ENCODE assay signal across 18 cellular contexts in the genomic region with DNA sequence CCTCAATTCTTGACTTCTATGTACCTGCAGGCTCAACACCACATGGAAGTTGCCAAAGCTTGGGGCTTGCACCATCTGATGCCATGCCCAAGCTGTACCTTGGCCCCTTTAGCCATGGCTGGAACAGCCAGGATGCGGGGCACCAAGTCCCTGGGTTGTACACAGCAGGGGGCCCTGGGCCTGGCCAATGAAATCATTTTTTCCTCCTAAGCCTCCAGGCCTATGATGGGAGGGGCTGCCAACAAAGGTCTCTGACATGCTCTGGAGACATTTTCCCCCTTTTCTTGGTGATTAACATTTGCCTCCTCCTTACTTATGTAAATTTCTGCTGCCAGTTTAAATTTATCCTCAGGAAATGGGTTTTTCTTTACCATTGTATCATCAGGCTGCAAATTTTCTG.
"Had no signal": no experiment of that assay in that cellular context is flagged by ENCODE, and none has a peak within 500 bp of the region (broad histone marks: within the 10 kb centered on the region; RNA-seq: fewer than 3 reads in every experiment).

No MANE protein-coding gene starts in this region.

- H3K79me2 ChIP-seq: hepatocyte had no signal

- H3K4me1 ChIP-seq: esophagus muscularis mucosa, foreskin keratinocyte, gastroesophageal sphincter, heart left ventricle, left lung, lower lobe of right lung had no signal

- H3K27me3 ChIP-seq: dorsolateral prefrontal cortex, esophagus muscularis mucosa, foreskin keratinocyte, gastroesophageal sphincter, heart left ventricle, hepatocyte, left lung had no signal

- H3K27ac ChIP-seq: coronary artery, dorsolateral prefrontal cortex, esophagus muscularis mucosa, foreskin keratinocyte, gastroesophageal sphincter, heart left ventricle, hepatocyte, left lung, lower lobe of right lung had no signal

- H3K4me1 Mint-ChIP-seq: naive thymus-derived CD4-positive, alpha-beta T cell had no signal

- DNase-seq: dermis blood vessel endothelial cell; dorsolateral prefrontal cortex; effector CD4-positive, alpha-beta T cell; effector memory CD4-positive, alpha-beta T cell; foreskin keratinocyte; heart left ventricle; hypothalamus; left cardiac atrium; left ventricle myocardium superior; lower lobe of right lung; mesenchymal stem cell; midbrain; naive thymus-derived CD4-positive, alpha-beta T cell had no signal

- H3K27ac Mint-ChIP-seq: naive thymus-derived CD4-positive, alpha-beta T cell had no signal

- ATAC-seq: foreskin keratinocyte; gastroesophageal sphincter; heart left ventricle; left cardiac atrium; left lung; left ventricle myocardium superior; lower lobe of right lung; naive thymus-derived CD4-positive, alpha-beta T cell had no signal

- H3K4me3 ChIP-seq: coronary artery, dorsolateral prefrontal cortex, esophagus muscularis mucosa, gastroesophageal sphincter, heart left ventricle, hepatocyte, left lung, lower lobe of right lung had no signal

- H3K27me3 Mint-ChIP-seq: naive thymus-derived CD4-positive, alpha-beta T cell had no signal

- H2AFZ ChIP-seq: hepatocyte had no signal

- H3K36me3 ChIP-seq: esophagus muscularis mucosa, gastroesophageal sphincter, heart left ventricle, left lung, lower lobe of right lung had no signal

- H3K4me2 ChIP-seq: hepatocyte had no signal

- H3K36me3 Mint-ChIP-seq: naive thymus-derived CD4-positive, alpha-beta T cell had no signal

- H3K4me3 Mint-ChIP-seq: naive thymus-derived CD4-positive, alpha-beta T cell had no signal
